ENCODE assay signal across 13 cellular contexts in genomic region chr11:48002565-48002964, GRCh38. TPM values are rescaled to one million over a fixed set of nuclear protein-coding genes. Genes with fewer than 3 reads are reported as not detected.
DNase-seq lines count a peak whose midpoint lies in the region; ATAC-seq, FAIRE-seq and TF ChIP-seq lines count a peak whose summit lies in the region.
"Had no signal": no experiment of that assay in that cellular context is flagged by ENCODE, and none has a peak within 500 bp of the region (broad histone marks: within the 10 kb centered on the region; RNA-seq: fewer than 3 reads in every experiment).

No MANE protein-coding gene starts in this region.

- FAIRE-seq in pancreas (lab: Jason Lieb, UNC), result no peak
- FAIRE-seq: A204.1 had no signal

- no peak for TF ChIP-seq CTCF in activated CD8-positive, alpha-beta T cell treated with anti-CD3 and anti-CD28 coated beads for 36 hours (IDR thresholded peaks at IDR 0.05)
- TF ChIP-seq CTCF in pancreas (IDR thresholded peaks at IDR 0.05) (no peak), vagina (IDR thresholded peaks at IDR 0.05) (no peak), RWPE1 (conservative IDR thresholded peaks at IDR 0.05; ENCODE audit: low read depth) (no peak)

- peak overlapping the region; percentile 29 for H3K4me3 ChIP-seq in naive thymus-derived CD4-positive, alpha-beta T cell (ENCODE audit: low read length)
- H3K4me3 ChIP-seq in pancreas (no peak overlapping the region), vagina (no peak overlapping the region)
- H3K4me3 ChIP-seq: psoas muscle had no signal

- no peaks in the 10 kb centered on the region for H3K27me3 Mint-ChIP-seq in activated CD8-positive, alpha-beta T cell treated with anti-CD3 and anti-CD28 coated beads for 36 hours
- H3K27me3 Mint-ChIP-seq in naive thymus-derived CD4-positive, alpha-beta T cell, result no peaks in the 10 kb centered on the region

- H3K9me3 ChIP-seq in naive thymus-derived CD4-positive, alpha-beta T cell (ENCODE audit: control insufficient read depth in 2 of 3, low read length in 3 of 3), result no peaks in the 10 kb centered on the region
- H3K9me3 ChIP-seq in pancreas (no peaks in the 10 kb centered on the region), vagina (no peaks in the 10 kb centered on the region)
- H3K9me3 ChIP-seq: psoas muscle had no signal

- H3K27me3 ChIP-seq in naive thymus-derived CD4-positive, alpha-beta T cell (ENCODE audit: control insufficient read depth in 2 of 2, insufficient read depth in 2 of 2, low read length in 2 of 2), result no peaks in the 10 kb centered on the region
- H3K27me3 ChIP-seq in pancreas (no peaks in the 10 kb centered on the region), vagina (no peaks in the 10 kb centered on the region)

- no peak for TF ChIP-seq POLR2A in vagina (IDR thresholded peaks at IDR 0.05)

- H3K9me3 Mint-ChIP-seq in activated CD8-positive, alpha-beta T cell treated with anti-CD3 and anti-CD28 coated beads for 36 hours, result no peaks in the 10 kb centered on the region
- peaks cover 0 to 2% (median 0%) of the 10 kb centered on the region in 11 donors for H3K9me3 Mint-ChIP-seq in naive thymus-derived CD4-positive, alpha-beta T cell

- peaks cover 76 to 86% of the 10 kb centered on the region in 2 donors for H3K4me1 ChIP-seq in naive thymus-derived CD4-positive, alpha-beta T cell (ENCODE audit: control insufficient read depth in 2 of 2, insufficient read depth in 2 of 2, low read length in 2 of 2)
- H3K4me1 ChIP-seq in pancreas, result peaks cover 0 to 12% (median 0%) of the 10 kb centered on the region in 3 donors
- peaks cover 38% of the 10 kb centered on the region for H3K4me1 ChIP-seq in vagina

- intact Hi-C loops in activated CD8-positive, alpha-beta T cell treated with anti-CD3 and anti-CD28 coated beads for 36 hours (cut with micrococcal nuclease), result no loop called here
- intact Hi-C loops in naive thymus-derived CD4-positive, alpha-beta T cell (cut with micrococcal nuclease), result loop anchor here in 1 of 2 donors (2.0 to 5.0 kb wide), 2 partner anchors 40 to 50 kb away; no protein-coding TSS in a partner anchor
- intact Hi-C loops in pancreas (cut with DNase I), result no loop called here
- intact Hi-C loops in vagina (cut with DNase I), result loop anchor here (1.0 kb wide), 1 partner anchor 35 kb away; no protein-coding TSS in a partner anchor

- DNase-seq in NCI-H1417 (lab: John Stamatoyannopoulos, UW) (peak; percentile 13 to 64 (median 56)), NCI-H1417 treated with DMSO at 0.1 percent for 48 hours (lab: John Stamatoyannopoulos, UW) (no peak), DMS79 (lab: John Stamatoyannopoulos, UW) (peak; percentile 32), pancreas (no peak), vagina (ENCODE audit: extremely low spot score in 2 of 2) (no peak), RWPE1 (ENCODE audit: low spot score) (no peak)
- DNase-seq in activated CD8-positive, alpha-beta T cell treated with anti-CD3 and anti-CD28 coated beads for 36 hours, result peak; percentile 50
- peak in 1 of 9 donors; percentile 28 for DNase-seq in naive thymus-derived CD4-positive, alpha-beta T cell
- DNase-seq: NCI-H526 treated with DMSO at 0.1 percent for 48 hours; psoas muscle; stimulated activated CD4-positive, alpha-beta T cell treated with anti-CD3 and anti-CD28 coated beads, Interleukin-4, amount 100 ng/mL, for 1 hour had no signal

- H3K27ac Mint-ChIP-seq in activated CD8-positive, alpha-beta T cell treated with anti-CD3 and anti-CD28 coated beads for 36 hours, result peak overlapping the region; percentile 99
- H3K27ac Mint-ChIP-seq in naive thymus-derived CD4-positive, alpha-beta T cell, result peak overlapping the region; percentile 94 to 98 (median 97)

- peaks cover 4% of the 10 kb centered on the region for H3K36me3 Mint-ChIP-seq in activated CD8-positive, alpha-beta T cell treated with anti-CD3 and anti-CD28 coated beads for 36 hours (ENCODE audit: low read depth)
- peaks cover 0 to 23% (median 0%) of the 10 kb centered on the region in 5 donors for H3K36me3 Mint-ChIP-seq in naive thymus-derived CD4-positive, alpha-beta T cell

- 78 to 84% methylated on average over 4 of the region's 4 CpGs for WGBS in pancreas, 2 donors

- POLR2A ChIA-PET in activated CD8-positive, alpha-beta T cell treated with anti-CD3 and anti-CD28 coated beads for 36 hours (lab: Charles Lee), result interaction anchor here (1.7 to 2.2 kb wide), 3 partner anchors 10 to 54 kb away, joined by 7 to 25 read pairs (median 12); no protein-coding TSS in a partner anchor
- POLR2A ChIA-PET in naive thymus-derived CD4-positive, alpha-beta T cell (lab: Charles Lee), result interaction anchor here (0.6 to 8.6 kb wide), 7 partner anchors 12 to 65 kb away, joined by 3 to 129 read pairs (median 4); no protein-coding TSS in a partner anchor
- POLR2A ChIA-PET in RWPE1 (lab: Yijun Ruan, JAX; ENCODE audit: low non-redundant PET), result no interaction called here

- H3K27ac ChIP-seq in naive thymus-derived CD4-positive, alpha-beta T cell (ENCODE audit: low read depth, low read length), result peak overlapping the region; percentile 71
- H3K27ac ChIP-seq in pancreas (peak overlapping the region in 1 of 4 donors; percentile 8), vagina (no peak overlapping the region), RWPE1 (no peak overlapping the region)
- H3K27ac ChIP-seq: psoas muscle had no signal

- no peaks in the 10 kb centered on the region for H3K36me3 ChIP-seq in naive thymus-derived CD4-positive, alpha-beta T cell (ENCODE audit: control insufficient read depth in 2 of 3, insufficient read depth in 3 of 3, low read length in 3 of 3)
- H3K36me3 ChIP-seq in pancreas, result no peaks in the 10 kb centered on the region
- H3K36me3 ChIP-seq in vagina, result no peaks in the 10 kb centered on the region

- H3K4me1 Mint-ChIP-seq in activated CD8-positive, alpha-beta T cell treated with anti-CD3 and anti-CD28 coated beads for 36 hours (ENCODE audit: low read depth), result peaks cover 81% of the 10 kb centered on the region
- H3K4me1 Mint-ChIP-seq in naive thymus-derived CD4-positive, alpha-beta T cell, result peaks cover 54 to 92% (median 83%) of the 10 kb centered on the region in 7 donors

- CTCF ChIA-PET in activated CD8-positive, alpha-beta T cell treated with anti-CD3 and anti-CD28 coated beads for 36 hours (lab: Charles Lee), result interaction anchor here (0.9 to 1.6 kb wide), 8 partner anchors 10 to 107 kb away, joined by 3 to 6 read pairs (median 4); no protein-coding TSS in a partner anchor
- CTCF ChIA-PET in naive thymus-derived CD4-positive, alpha-beta T cell (lab: Charles Lee), result interaction anchor here (0.6 to 3.5 kb wide), 7 partner anchors 18 to 145 kb away, joined by 3 to 24 read pairs (median 4); no protein-coding TSS in a partner anchor
- CTCF ChIA-PET in RWPE1 (lab: Yijun Ruan, JAX), result no interaction called here

- no peak for ATAC-seq in activated CD8-positive, alpha-beta T cell treated with anti-CD3 and anti-CD28 coated beads for 36 hours
- no peak for ATAC-seq in naive thymus-derived CD4-positive, alpha-beta T cell
- no peak for ATAC-seq in pancreas
- ATAC-seq: psoas muscle, SK-N-SH treated with all-trans-retinoic acid at 6 μM for 48 hours had no signal

- H3K4me3 Mint-ChIP-seq in activated CD8-positive, alpha-beta T cell treated with anti-CD3 and anti-CD28 coated beads for 36 hours, result peak overlapping the region; percentile 55
- peak overlapping the region; percentile 63 to 91 (median 77) for H3K4me3 Mint-ChIP-seq in naive thymus-derived CD4-positive, alpha-beta T cell

RNA-seq across cellular contexts. Expression of gene PTPRJ, which starts 22.2 kb away (rescaled TPM):
- 10 to 100 TPM; 21.5 to 23.4 TPM for total RNA-seq in activated CD8-positive, alpha-beta T cell treated with anti-CD3 and anti-CD28 coated beads for 36 hours
- 10 to 100 TPM; 31.8 to 82.3 (median 53.9) TPM for total RNA-seq in naive thymus-derived CD4-positive, alpha-beta T cell
- 10 to 100 TPM in 1 of 2 donors, 1 to 10 TPM in 1; 7.0 to 11.8 TPM for polyA plus RNA-seq in naive thymus-derived CD4-positive, alpha-beta T cell
- total RNA-seq in pancreas (10 to 100 TPM in 5 of 6 donors, 1 to 10 TPM in 1; 9.3 to 32.8 (median 13.9) TPM), vagina (4.7 TPM)
- 1 to 10 TPM; 3.6 to 8.9 TPM for polyA plus RNA-seq in pancreas

Comparison
In these comparisons a context has a peak if more than half of its experiments do, and no peak if none do; other contexts are left out.
1. DNase-seq: peak in NCI-H1417 (3 of 3), DMS79 (single experiment) and activated CD8-positive, alpha-beta T cell treated with anti-CD3 and anti-CD28 coated beads for 36 hours (single experiment); none in NCI-H1417 treated with DMSO at 0.1 percent for 48 hours (single experiment), pancreas (0 of 6), vagina (0 of 2) and RWPE1 (single experiment).